ENCODE assay signal across 8 cellular contexts in the genomic region with DNA sequence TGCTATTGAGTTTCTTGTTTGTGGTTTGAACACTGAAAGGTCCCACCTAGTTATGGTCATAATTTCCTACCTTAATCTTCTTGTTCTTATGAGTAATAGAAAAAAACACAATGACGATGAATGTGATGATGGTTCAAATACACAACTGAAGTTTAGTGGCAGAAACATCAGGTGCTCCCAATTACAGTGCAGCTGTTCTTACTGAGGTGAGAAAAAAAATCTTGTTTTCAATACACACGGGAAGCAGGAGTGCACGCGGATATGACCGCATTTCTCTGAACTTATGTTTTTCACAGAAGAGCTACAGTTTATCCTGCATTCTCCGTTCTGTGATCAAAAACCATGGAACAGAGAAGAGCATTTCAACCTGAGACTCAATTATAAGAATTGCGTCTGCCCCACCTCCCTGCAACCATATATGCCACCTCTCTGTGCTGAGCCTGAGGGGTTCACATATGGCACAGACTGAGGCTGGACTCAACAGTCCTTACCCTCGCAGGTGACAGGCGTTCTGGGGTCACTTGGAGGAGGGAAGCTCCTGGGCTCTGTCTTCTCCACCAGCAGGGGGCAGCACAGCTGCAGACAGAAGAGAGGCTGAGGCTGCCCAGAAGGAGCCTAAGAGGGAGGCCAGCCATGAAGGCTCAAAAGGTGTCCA.
DNase-seq lines count a peak whose midpoint lies in the region; ATAC-seq and TF ChIP-seq lines count a peak whose summit lies in the region.

No MANE protein-coding gene starts in this region.

- TF ChIP-seq CTCF in endothelial cell (IDR thresholded peaks at IDR 0.05; ENCODE audit: unreplicated experiment): peak; percentile 76

- DNase-seq in NCI-H345 (lab: John Stamatoyannopoulos, UW) (peak; percentile 26), NCI-H345 treated with DMSO at 0.1 percent for 48 hours (lab: John Stamatoyannopoulos, UW; ENCODE audit: unreplicated experiment) (no peak), NCI-H226 (peak; percentile 2), endothelial cell (ENCODE audit: low spot score) (peak; percentile 78)
- peak; percentile 72 to 77 for DNase-seq in activated CD4-positive, alpha-beta T cell treated with anti-CD3 and anti-CD28 coated beads, Interleukin-2, amount 50 U/mL, for 48 hours
- no peak for DNase-seq in natural killer cell treated with Interleukin-12 subunit alpha and Interleukin-12 subunit beta and Interleukin-15 and Interleukin-18, amount 100 ng/mL, for 72 hours (ENCODE audit: low spot score)
- peak; percentile 58 for DNase-seq in stimulated activated naive CD4-positive, alpha-beta T cell treated with Interleukin-2 at 50 U/mL for 16 hours (lab: John Stamatoyannopoulos, UW)

- H3K4me1 Mint-ChIP-seq in endothelial cell (ENCODE audit: unreplicated experiment): peaks cover 4% of the 10 kb centered on the region
- peaks cover 43 to 50% of the 10 kb centered on the region in 2 donors for H3K4me1 Mint-ChIP-seq in natural killer cell treated with Interleukin-12 subunit alpha and Interleukin-12 subunit beta and Interleukin-15 and Interleukin-18, amount 100 ng/mL, for 72 hours (ENCODE audit: low read depth in 2 of 2)

- H3K27ac Mint-ChIP-seq in endothelial cell (ENCODE audit: unreplicated experiment): no peak overlapping the region
- H3K27ac Mint-ChIP-seq in natural killer cell treated with Interleukin-12 subunit alpha and Interleukin-12 subunit beta and Interleukin-15 and Interleukin-18, amount 100 ng/mL, for 72 hours: peak overlapping the region in 1 of 2 donors; percentile 8

- H3K36me3 Mint-ChIP-seq in endothelial cell (ENCODE audit: low read depth, unreplicated experiment): no peaks in the 10 kb centered on the region
- H3K36me3 Mint-ChIP-seq in natural killer cell treated with Interleukin-12 subunit alpha and Interleukin-12 subunit beta and Interleukin-15 and Interleukin-18, amount 100 ng/mL, for 72 hours: no peaks in the 10 kb centered on the region

- H3K9me3 Mint-ChIP-seq in endothelial cell (ENCODE audit: unreplicated experiment): no peaks in the 10 kb centered on the region
- H3K9me3 Mint-ChIP-seq in natural killer cell treated with Interleukin-12 subunit alpha and Interleukin-12 subunit beta and Interleukin-15 and Interleukin-18, amount 100 ng/mL, for 72 hours: no peaks in the 10 kb centered on the region

- no peak overlapping the region for H3K4me3 Mint-ChIP-seq in endothelial cell (ENCODE audit: unreplicated experiment)
- no peak overlapping the region for H3K4me3 Mint-ChIP-seq in natural killer cell treated with Interleukin-12 subunit alpha and Interleukin-12 subunit beta and Interleukin-15 and Interleukin-18, amount 100 ng/mL, for 72 hours

- ATAC-seq in natural killer cell treated with Interleukin-12 subunit alpha and Interleukin-12 subunit beta and Interleukin-15 and Interleukin-18, amount 100 ng/mL, for 72 hours: peak; percentile 76 to 81
- no peak for ATAC-seq in GM21447 (IDR thresholded peaks at IDR 0.05; ENCODE audit: unreplicated experiment)

- H3K27me3 Mint-ChIP-seq in endothelial cell (ENCODE audit: unreplicated experiment): no peaks in the 10 kb centered on the region
- H3K27me3 Mint-ChIP-seq in natural killer cell treated with Interleukin-12 subunit alpha and Interleukin-12 subunit beta and Interleukin-15 and Interleukin-18, amount 100 ng/mL, for 72 hours: no peaks in the 10 kb centered on the region

Comparison
In these comparisons a context has a peak if more than half of its experiments do, and no peak if none do; other contexts are left out.
1. DNase-seq: peak in NCI-H345 (single experiment), NCI-H226 (single experiment), activated CD4-positive, alpha-beta T cell treated with anti-CD3 and anti-CD28 coated beads, Interleukin-2, amount 50 U/mL, for 48 hours (2 of 2), endothelial cell (single experiment) and stimulated activated naive CD4-positive, alpha-beta T cell treated with Interleukin-2 at 50 U/mL for 16 hours (single experiment); none in NCI-H345 treated with DMSO at 0.1 percent for 48 hours (single experiment) and natural killer cell treated with Interleukin-12 subunit alpha and Interleukin-12 subunit beta and Interleukin-15 and Interleukin-18, amount 100 ng/mL, for 72 hours (single experiment).